8 cellular contexts compared by ENCODE assay signal in the genomic region with DNA sequence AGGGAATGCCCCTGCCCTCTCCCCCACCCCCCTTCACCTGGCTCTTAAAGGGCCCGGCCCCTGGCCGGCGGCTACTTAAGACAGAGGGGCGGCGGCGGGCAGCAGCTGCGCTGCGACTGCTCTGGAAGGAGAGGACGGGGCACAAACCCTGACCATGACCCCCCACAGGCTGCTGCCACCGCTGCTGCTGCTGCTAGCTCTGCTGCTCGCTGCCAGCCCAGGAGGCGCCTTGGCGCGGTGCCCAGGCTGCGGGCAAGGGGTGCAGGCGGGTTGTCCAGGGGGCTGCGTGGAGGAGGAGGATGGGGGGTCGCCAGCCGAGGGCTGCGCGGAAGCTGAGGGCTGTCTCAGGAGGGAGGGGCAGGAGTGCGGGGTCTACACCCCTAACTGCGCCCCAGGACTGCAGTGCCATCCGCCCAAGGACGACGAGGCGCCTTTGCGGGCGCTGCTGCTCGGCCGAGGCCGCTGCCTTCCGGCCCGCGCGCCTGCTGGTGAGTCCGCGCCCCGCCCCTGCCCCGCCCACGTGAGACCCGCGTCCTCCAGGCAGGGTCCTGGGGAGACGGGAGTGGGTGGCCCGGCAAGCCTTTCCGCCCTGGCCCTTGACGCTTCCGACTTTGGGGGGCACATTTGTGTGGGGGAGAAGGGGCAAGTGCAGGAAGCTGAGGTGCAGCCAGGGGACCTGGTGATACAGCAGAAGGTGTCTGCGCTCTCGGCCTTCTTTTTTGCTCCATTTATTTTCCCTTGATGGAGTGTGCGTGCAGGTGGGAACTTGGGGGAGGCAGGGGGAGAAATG. TPM values are rescaled to one million over a fixed set of nuclear protein-coding genes. Genes with fewer than 3 reads are reported as not detected.
DNase-seq lines count a peak whose midpoint lies in the region; ATAC-seq, FAIRE-seq and TF ChIP-seq lines count a peak whose summit lies in the region.

A gene with protein sequence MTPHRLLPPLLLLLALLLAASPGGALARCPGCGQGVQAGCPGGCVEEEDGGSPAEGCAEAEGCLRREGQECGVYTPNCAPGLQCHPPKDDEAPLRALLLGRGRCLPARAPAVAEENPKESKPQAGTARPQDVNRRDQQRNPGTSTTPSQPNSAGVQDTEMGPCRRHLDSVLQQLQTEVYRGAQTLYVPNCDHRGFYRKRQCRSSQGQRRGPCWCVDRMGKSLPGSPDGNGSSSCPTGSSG (plus strand): TSS at position 104 of the 790 bp plus-strand sequence. CDS start 51 bp downstream, at position 155.

- H3K9me3 ChIP-seq in HUES6 (ENCODE audit: control insufficient read depth, insufficient read depth, low read depth, low read length), result no peaks in the 10 kb centered on the region
- no peaks in the 10 kb centered on the region for H3K9me3 ChIP-seq in astrocyte (ENCODE audit: insufficient read depth, low read depth, low read length)
- H3K9me3 ChIP-seq in hepatocyte (ENCODE audit: low read depth), result no peaks in the 10 kb centered on the region

- peaks cover 27% of the 10 kb centered on the region for H3K4me1 Mint-ChIP-seq in T-helper 1 cell treated with Interleukin-12 subunit alpha and Interleukin-12 subunit beta and Interleukin-4 antibody, amounts not matched to agents 30 μg/mL and 1 μg/mL, for 36 hours (ENCODE audit: low read depth)
- peaks cover 23% of the 10 kb centered on the region for H3K4me1 Mint-ChIP-seq in astrocyte (ENCODE audit: low read depth, unreplicated experiment)

- peak within 1 kb of the TSS; percentile 95 for H3K4me3 ChIP-seq in HUES6 (ENCODE audit: low read depth, low read length)
- H3K4me3 ChIP-seq in astrocyte (ENCODE audit: insufficient read depth, low read depth, low read length), result peak within 1 kb of the TSS; percentile 65
- H3K4me3 ChIP-seq in hepatocyte, result peak within 1 kb of the TSS; percentile 70

- H3K27ac Mint-ChIP-seq in T-helper 1 cell treated with Interleukin-12 subunit alpha and Interleukin-12 subunit beta and Interleukin-4 antibody, amounts not matched to agents 30 μg/mL and 1 μg/mL, for 36 hours, result peak within 1 kb of the TSS; percentile 31
- peak within 1 kb of the TSS; percentile 27 for H3K27ac Mint-ChIP-seq in astrocyte (ENCODE audit: unreplicated experiment)

- no peaks in the 10 kb centered on the region for H3K9me3 Mint-ChIP-seq in T-helper 1 cell treated with Interleukin-12 subunit alpha and Interleukin-12 subunit beta and Interleukin-4 antibody, amounts not matched to agents 30 μg/mL and 1 μg/mL, for 36 hours
- peaks cover 2% of the 10 kb centered on the region for H3K9me3 Mint-ChIP-seq in astrocyte (ENCODE audit: unreplicated experiment)

- intact Hi-C loops in sciatic nerve (cut with DNase I), result no loop called here

- under 1% methylated on average over 27 of the region's 51 CpGs for WGBS in hepatocyte (ENCODE audit: low lambda C conversion rate, missing lambda C conversion rate)

- H3K27me3 Mint-ChIP-seq in T-helper 1 cell treated with Interleukin-12 subunit alpha and Interleukin-12 subunit beta and Interleukin-4 antibody, amounts not matched to agents 30 μg/mL and 1 μg/mL, for 36 hours (ENCODE audit: low read depth), result peaks cover 52% of the 10 kb centered on the region
- peaks cover 24% of the 10 kb centered on the region for H3K27me3 Mint-ChIP-seq in astrocyte (ENCODE audit: low read depth, unreplicated experiment)

- TF ChIP-seq CTCF in astrocyte (IDR thresholded peaks at IDR 0.05; ENCODE audit: insufficient read depth, low read depth, low read length), result no peak
- no peak for TF ChIP-seq CTCF in hepatocyte (IDR thresholded peaks at IDR 0.05; ENCODE audit: poor library complexity)

- H2AFZ ChIP-seq in astrocyte (ENCODE audit: low read depth, low read length), result peak within 1 kb of the TSS; percentile 85
- peak within 1 kb of the TSS; percentile 91 for H2AFZ ChIP-seq in hepatocyte

- H3K4me2 ChIP-seq in astrocyte (ENCODE audit: low read length) (peak within 1 kb of the TSS; percentile 96), hepatocyte (peak within 1 kb of the TSS; percentile 99)

- no peaks in the 10 kb centered on the region for H3K9me2 ChIP-seq in hepatocyte (replicated peaks; ENCODE audit: insufficient read depth)

- H4K20me1 ChIP-seq in astrocyte (ENCODE audit: insufficient read depth, low read length) (no peaks in the 10 kb centered on the region), hepatocyte (ENCODE audit: insufficient read depth, poor library complexity, severe bottlenecking) (no peaks in the 10 kb centered on the region)

- H3K36me3 Mint-ChIP-seq in T-helper 1 cell treated with Interleukin-12 subunit alpha and Interleukin-12 subunit beta and Interleukin-4 antibody, amounts not matched to agents 30 μg/mL and 1 μg/mL, for 36 hours (ENCODE audit: low read depth), result peaks cover 3% of the 10 kb centered on the region
- no peaks in the 10 kb centered on the region for H3K36me3 Mint-ChIP-seq in astrocyte (ENCODE audit: low read depth, unreplicated experiment)

- ATAC-seq in sciatic nerve (peak; percentile 75), GM21576 (IDR thresholded peaks at IDR 0.05; ENCODE audit: unreplicated experiment) (no peak), GM21381 (IDR thresholded peaks at IDR 0.05; ENCODE audit: unreplicated experiment) (no peak)

- H3K9ac ChIP-seq in HUES6 (ENCODE audit: low read length) (peak within 1 kb of the TSS; percentile 43), astrocyte (ENCODE audit: low read length) (peak within 1 kb of the TSS; percentile 82)

- no peak within 1 kb of the TSS for H3K27ac ChIP-seq in HUES6 (ENCODE audit: low read depth, low read length)
- H3K27ac ChIP-seq in astrocyte (ENCODE audit: low read depth, low read length), result peak within 1 kb of the TSS; percentile 88
- H3K27ac ChIP-seq in hepatocyte, result peak within 1 kb of the TSS; percentile 88

- peak within 1 kb of the TSS; percentile 71 for H3K4me3 Mint-ChIP-seq in T-helper 1 cell treated with Interleukin-12 subunit alpha and Interleukin-12 subunit beta and Interleukin-4 antibody, amounts not matched to agents 30 μg/mL and 1 μg/mL, for 36 hours
- peak within 1 kb of the TSS; percentile 85 for H3K4me3 Mint-ChIP-seq in astrocyte (ENCODE audit: unreplicated experiment)

- H3K27me3 ChIP-seq in HUES6 (ENCODE audit: control insufficient read depth, insufficient read depth, low read length), result peaks cover 35% of the 10 kb centered on the region
- H3K27me3 ChIP-seq in astrocyte (ENCODE audit: insufficient read depth, low read length), result no peaks in the 10 kb centered on the region
- no peaks in the 10 kb centered on the region for H3K27me3 ChIP-seq in hepatocyte

- peak; percentile 70 for DNase-seq in EL
- DNase-seq in astrocyte (ENCODE audit: low read depth), result peak; percentile 34
- DNase-seq in hepatocyte (ENCODE audit: low spot score), result peak; percentile 82
- DNase-seq in sciatic nerve (ENCODE audit: low spot score), result peak; percentile 87

- peaks cover 20% of the 10 kb centered on the region for H3K4me1 ChIP-seq in HUES6 (ENCODE audit: control insufficient read depth, insufficient read depth, low read length)
- peaks cover 31% of the 10 kb centered on the region for H3K4me1 ChIP-seq in astrocyte (ENCODE audit: insufficient read depth, low read length)
- peaks cover 30% of the 10 kb centered on the region for H3K4me1 ChIP-seq in hepatocyte (ENCODE audit: insufficient read depth)

- no peaks in the 10 kb centered on the region for H3K36me3 ChIP-seq in HUES6 (ENCODE audit: control insufficient read depth, insufficient read depth, low read length)
- H3K36me3 ChIP-seq in astrocyte (ENCODE audit: insufficient read depth, low read length), result no peaks in the 10 kb centered on the region
- no peaks in the 10 kb centered on the region for H3K36me3 ChIP-seq in hepatocyte (replicated peaks; ENCODE audit: insufficient read depth, low read depth)

- H3K79me2 ChIP-seq in astrocyte (ENCODE audit: insufficient read depth, low read length) (no peaks in the 10 kb centered on the region), hepatocyte (no peaks in the 10 kb centered on the region)

- no peak for FAIRE-seq in astrocyte (lab: Jason Lieb, UNC)

RNA-seq across cellular contexts. Expression of the gene that starts here (rescaled TPM):
- total RNA-seq in astrocyte, result 20.8 and 26.3 TPM in 2 replicates
- 21.8 and 25.1 TPM in 2 replicates for total RNA-seq in hepatocyte
- polyA plus RNA-seq in hepatocyte, result 81.2 and 86.0 TPM in 2 replicates
- total RNA-seq in sciatic nerve, result 1,832 TPM

Comparison
In these comparisons a context has a peak if more than half of its experiments do, and no peak if none do; other contexts are left out.
1. RNA of the gene that starts here (total RNA-seq): 1,832 TPM in sciatic nerve (single experiment); 21.8 to 25.1 TPM in hepatocyte and 20.8 to 26.3 TPM in astrocyte; every median in the first group is over 10 times any median in the second.
2. DNase-seq: peak in every context shown above with its lines; median percentile 87 in sciatic nerve; 82 in hepatocyte; 70 in EL; 34 in astrocyte.
3. Peak in every context shown above with its lines, with median percentiles within 50 percentile points of each other: H3K4me3 ChIP-seq.